ENCODE assay signal across 1 cellular context in genomic region chr13:49858183-49858856, GRCh38.
TF ChIP-seq lines count a peak whose summit lies in the region.

No MANE protein-coding gene starts in this region.

TF ChIP-seq in A549, 52 proteins besides CTCF, POLR2A, EP300 and RAD21 (continued from another document):
- TF ChIP-seq MAZ (IDR thresholded peaks at IDR 0.05; ENCODE audit: borderline replicate concordance, low read depth, low read length) = no peak
- TF ChIP-seq PBX3 (IDR thresholded peaks at IDR 0.05) = 0 out of 2 replicates have a peak, but pooled peaks have one; percentile 15
- TF ChIP-seq GATA3 (IDR thresholded peaks at IDR 0.05; ENCODE audit: borderline replicate concordance) = peak; percentile 87
- peak; percentile 96 to 99 for TF ChIP-seq CEBPB (IDR thresholded peaks at IDR 0.05)
- no peak for TF ChIP-seq SREBF2 (IDR thresholded peaks at IDR 0.05)
- no peak for TF ChIP-seq PHF8 (IDR thresholded peaks at IDR 0.05; ENCODE audit: borderline replicate concordance, low read depth)
- TF ChIP-seq NPAS2 (CRISPR knock-in tag; IDR thresholded peaks at IDR 0.05; ENCODE audit: borderline replicate concordance) = no peak
- TF ChIP-seq MYC (IDR thresholded peaks at IDR 0.05; ENCODE audit: borderline replicate concordance, low read length) = no peak
- TF ChIP-seq FOSB (CRISPR knock-in tag; IDR thresholded peaks at IDR 0.05) = no peak
- no peak for TF ChIP-seq HOXB13 (CRISPR knock-in tag; IDR thresholded peaks at IDR 0.05; ENCODE audit: low read depth)
- no peak for TF ChIP-seq TFCP2L1 (CRISPR knock-in tag; IDR thresholded peaks at IDR 0.05)
- peak; percentile 46 for TF ChIP-seq FOSL2 (IDR thresholded peaks at IDR 0.05)
- TF ChIP-seq FOSL2 (CRISPR knock-in tag; IDR thresholded peaks at IDR 0.05) = peak; percentile 86
- TF ChIP-seq CHD2 (IDR thresholded peaks at IDR 0.05; ENCODE audit: low read length, partially characterized antibody) = no peak
- no peak for TF ChIP-seq RNF2 (IDR thresholded peaks at IDR 0.05; ENCODE audit: borderline replicate concordance, low read depth)
- TF ChIP-seq SMC3 (IDR thresholded peaks at IDR 0.05) = no peak; the same call in 2 of the 3 replicates
- TF ChIP-seq KDM5A (IDR thresholded peaks at IDR 0.05) = no peak
- no peak for TF ChIP-seq CBX2 (IDR thresholded peaks at IDR 0.05; ENCODE audit: borderline replicate concordance, low read depth)
- TF ChIP-seq BHLHE40 (IDR thresholded peaks at IDR 0.05; ENCODE audit: low read depth, low read length) = no peak
- TF ChIP-seq REST (IDR thresholded peaks at IDR 0.05) = no peak
- no peak for TF ChIP-seq TP53 (CRISPR knock-in tag; IDR thresholded peaks at IDR 0.05)
- no peak for TF ChIP-seq RFX5 (IDR thresholded peaks at IDR 0.05)
- no peak for TF ChIP-seq ZNF302 (CRISPR knock-in tag; IDR thresholded peaks at IDR 0.05)
- TF ChIP-seq HMGXB4 (CRISPR knock-in tag; IDR thresholded peaks at IDR 0.05; ENCODE audit: borderline replicate concordance) = no peak
- no peak for TF ChIP-seq KDM1A (IDR thresholded peaks at IDR 0.05; ENCODE audit: low read depth)
- TF ChIP-seq ELK1 (IDR thresholded peaks at IDR 0.05; ENCODE audit: low read depth, low read length) = no peak
- 0 out of 2 replicates have a peak, but pooled peaks have one; percentile 35 for TF ChIP-seq MAX (IDR thresholded peaks at IDR 0.05)
